8 cellular contexts compared by ENCODE assay signal in the genomic region with DNA sequence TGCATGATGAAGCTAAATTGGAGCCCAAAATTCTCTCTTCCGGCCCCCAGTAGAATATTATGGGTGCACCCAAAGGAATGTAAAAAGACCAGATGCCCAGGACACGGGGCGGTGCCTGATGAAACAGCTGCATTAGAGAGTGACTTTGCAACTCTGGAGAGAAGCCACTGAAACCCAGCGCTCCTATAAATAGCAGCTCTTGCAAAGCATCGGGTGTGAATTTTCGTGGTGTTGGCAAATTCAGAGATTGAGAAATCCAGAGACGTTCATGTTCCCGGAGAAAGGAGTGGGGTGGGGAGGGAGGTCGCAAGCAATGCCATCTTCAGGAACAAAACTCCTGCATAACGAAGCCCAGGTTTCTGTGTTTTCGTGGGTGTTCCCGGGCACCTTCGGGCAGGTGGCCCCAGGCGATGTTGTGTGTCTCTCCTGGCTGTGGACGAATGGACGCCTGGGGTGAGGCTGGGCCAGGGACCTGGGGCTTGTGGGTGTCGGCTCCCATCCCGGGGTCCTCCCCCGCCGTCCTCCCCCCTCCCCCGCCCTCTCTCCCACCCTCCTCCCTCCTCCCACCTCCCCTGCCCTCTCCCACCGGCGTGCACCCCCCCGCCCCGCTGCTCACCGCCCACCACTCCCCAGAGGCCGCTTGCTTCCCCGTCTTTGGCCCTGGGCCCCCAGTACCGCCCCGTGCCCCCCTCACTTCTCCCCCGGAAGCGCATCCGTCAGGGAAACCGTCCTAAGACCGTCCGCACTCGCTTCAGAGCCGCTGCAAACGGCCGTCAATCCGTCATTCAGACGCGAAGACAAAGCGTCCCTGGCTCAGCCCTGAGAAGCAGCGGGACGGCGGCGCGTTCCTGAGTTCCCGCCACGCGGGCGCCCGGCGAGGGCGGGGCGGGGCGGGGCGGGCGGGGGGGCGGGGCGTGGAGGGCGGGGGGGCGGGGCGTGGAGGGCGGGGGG. TPM values are rescaled to one million over a fixed set of nuclear protein-coding genes. Genes with fewer than 3 reads are reported as not detected.
DNase-seq lines count a peak whose midpoint lies in the region; ATAC-seq and TF ChIP-seq lines count a peak whose summit lies in the region.

No MANE protein-coding gene starts in this region.

- TF ChIP-seq CTCF in colonic mucosa (IDR thresholded peaks at IDR 0.05), result no peak

- H3K9me3 ChIP-seq in colonic mucosa, result no peaks in the 10 kb centered on the region

- H3K36me3 ChIP-seq in colonic mucosa, result no peaks in the 10 kb centered on the region

- intact Hi-C loops in colonic mucosa (cut with DNase I) (no loop called here), left colon (cut with DNase I, micrococcal nuclease) (no loop called here)

- peak overlapping the region; percentile 33 for H3K4me3 ChIP-seq in colonic mucosa

- H3K27ac ChIP-seq in colonic mucosa, result no peak overlapping the region

- ATAC-seq in left colon, result peak; percentile 74
- no peak for ATAC-seq in HG03469 (IDR thresholded peaks at IDR 0.05; ENCODE audit: unreplicated experiment)
- ATAC-seq in HG03460 (IDR thresholded peaks at IDR 0.05; ENCODE audit: unreplicated experiment), result no peak

- DNase-seq in D341Med (ENCODE audit: low spot score) (peak; percentile 84), LHCN-M2 (ENCODE audit: low read depth) (peak; percentile 86), colonic mucosa (peak; percentile 59), left colon (peak; percentile 67 to 69)
- DNase-seq in activated CD4-positive, CD25-positive, alpha-beta regulatory T cell (lab: John Stamatoyannopoulos, UW), result peak; percentile 22 to 57 (median 41)
- peak; percentile 30 for DNase-seq in stimulated activated CD4-positive, alpha-beta T cell treated with anti-CD3 and anti-CD28 coated beads, Interleukin-2, amount 100 ng/mL, for 4 hours (ENCODE audit: low read depth)

- no peaks in the 10 kb centered on the region for H3K27me3 ChIP-seq in colonic mucosa

- peak overlapping the region; percentile 49 to 56 for H3K9ac ChIP-seq in colonic mucosa (ENCODE audit: low read depth in 2 of 2, low read length in 2 of 2)

- peaks cover 12% of the 10 kb centered on the region for H3K4me1 ChIP-seq in colonic mucosa

RNA-seq across cellular contexts. Expression of a gene that starts 26.7 kb away (rescaled TPM):
- 31.5 and 42.1 TPM in 2 replicates for total RNA-seq in LHCN-M2 (2014; rRNA removed)
- 69.9 TPM for polyA plus RNA-seq in LHCN-M2 (2012)
- total RNA-seq in colonic mucosa, result 10 to 100 TPM; 49.8 to 59.7 TPM
- total RNA-seq in left colon, result 10 to 100 TPM; 62.8 to 63.7 TPM

RNA-seq across cellular contexts. Expression of a gene that starts 53.6 kb away (rescaled TPM):
- total RNA-seq in LHCN-M2 (2014; rRNA removed) (0.34 TPM in 1 of 2 replicates, not detected in the other), colonic mucosa (1 to 10 TPM in 1 of 2 donors, under 1 TPM in 1; 0.52 to 1.2 TPM), left colon (under 1 TPM; 0.53 to 0.79 TPM)
- 0.32 TPM for polyA plus RNA-seq in LHCN-M2 (2012)

Comparison
In these comparisons a context has a peak if more than half of its experiments do, and no peak if none do; other contexts are left out.
1. DNase-seq: peak in every context shown above with its lines; median percentile 86 in LHCN-M2; 84 in D341Med; 68 in left colon; 59 in colonic mucosa; 41 in activated CD4-positive, CD25-positive, alpha-beta regulatory T cell; 30 in stimulated activated CD4-positive, alpha-beta T cell treated with anti-CD3 and anti-CD28 coated beads, Interleukin-2, amount 100 ng/mL, for 4 hours.